8 cellular contexts compared by ENCODE assay signal in the genomic region with DNA sequence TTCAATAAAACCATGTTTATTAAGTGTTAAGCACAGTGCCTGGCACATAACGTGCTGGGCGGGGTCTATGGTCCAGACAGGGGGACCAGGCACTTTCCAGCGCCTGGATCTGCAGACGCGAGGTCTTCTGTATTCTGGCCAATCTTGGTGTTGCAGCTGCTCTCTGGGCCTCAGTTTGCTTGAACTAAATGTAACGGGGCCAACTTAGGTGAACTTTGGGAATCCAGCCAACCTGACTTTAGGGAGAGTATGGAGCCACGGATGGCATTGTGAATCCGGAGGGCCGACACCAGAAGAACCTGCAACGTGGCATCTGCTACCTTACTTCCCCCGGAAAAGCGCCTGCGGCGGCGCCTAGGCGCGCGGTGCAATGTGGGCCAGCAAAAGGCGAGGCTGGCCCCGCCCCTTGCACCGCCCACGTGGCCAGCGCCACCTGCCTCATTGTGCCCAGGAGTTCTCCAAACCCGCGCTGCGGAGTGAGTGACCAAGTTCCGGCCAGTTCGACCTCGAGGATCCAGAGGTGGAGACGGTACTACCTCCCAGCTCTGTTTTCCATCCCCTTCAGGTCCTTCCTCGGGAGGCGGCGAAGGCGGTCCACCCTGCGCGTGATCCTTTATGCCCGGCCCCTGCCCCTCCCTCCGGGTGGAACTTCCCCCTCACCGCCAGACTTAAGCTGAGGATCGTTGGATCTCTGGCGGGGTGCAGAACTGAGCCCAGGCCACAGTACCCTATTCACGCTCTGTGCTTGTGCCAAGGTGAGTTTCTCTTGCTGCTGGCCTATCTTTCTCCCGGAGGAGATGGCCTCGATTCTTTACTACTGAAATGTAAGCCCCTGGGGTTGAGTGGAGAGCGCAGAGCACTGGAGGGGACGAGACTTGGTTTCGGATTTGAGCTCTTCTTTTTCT. TPM values are rescaled to one million over a fixed set of nuclear protein-coding genes. Genes with fewer than 3 reads are reported as not detected.
A peak's percentile ranks its signal among the peaks of the same experiment; 100 is the strongest.
DNase-seq lines count a peak whose midpoint lies in the region; ATAC-seq, FAIRE-seq and TF ChIP-seq lines count a peak whose summit lies in the region.

A gene (plus strand): TSS at position 426 of the 905 bp plus-strand sequence. CDS start 10,969 bp downstream, outside the sequence.

- CTCF ChIA-PET in HepG2 (lab: Yijun Ruan, JAX; ENCODE audit: low intra/inter-chr PET ratio, low total read pairs) = no interaction called here

- H3K4me3 ChIP-seq in HepG2 (replicated peaks in 1 of 3; ENCODE audit: insufficient read depth in 1 of 3, low read depth in 2 of 3, low read length in 3 of 3) = peak within 1 kb of the TSS; percentile 75 to 87 (median 82)

- H3K36me3 ChIP-seq in HepG2 (replicated peaks in 1 of 2; ENCODE audit: control insufficient read depth in 1 of 2, insufficient read depth in 2 of 2, low read length in 2 of 2) = peaks cover 1 to 6% of the 10 kb centered on the region in 2 experiments; a peak in 3 of 5 replicates

- H3K4me2 ChIP-seq in HepG2 (ENCODE audit: low read depth, low read length) = peak within 1 kb of the TSS; percentile 94

- peaks cover 48% of the 10 kb centered on the region for H3K4me1 ChIP-seq in HepG2 (ENCODE audit: insufficient read depth, low read length)

- ATAC-seq in GM19395 (IDR thresholded peaks at IDR 0.05; ENCODE audit: unreplicated experiment) (peak; percentile 88), HG03558 (IDR thresholded peaks at IDR 0.05; ENCODE audit: extremely low read depth, unreplicated experiment) (peak; percentile 45), HepG2 (peak; percentile 91)

- BruUV-seq in HepG2 (replicated peaks; lab: Mats Ljungman, UMichigan) = TSS peak; percentile 99

- in situ Hi-C loops in HepG2 (cut with HindIII; ENCODE audit: extremely low pct_ligation_motif_present, low pct_unique_long_range_greater_than_20kb) = no loop called here

- peak; percentile 54 for TF ChIP-seq RAD21 in HepG2 (CRISPR knock-in tag; IDR thresholded peaks at IDR 0.05)

- no peaks in the 10 kb centered on the region for H4K20me1 ChIP-seq in HepG2 (ENCODE audit: insufficient read depth, low read length)

- no peak within 1 kb of the TSS for H2AFZ ChIP-seq in HepG2 (ENCODE audit: low read length)

- no peak; a peak in 1 of 4 replicates for TF ChIP-seq EP300 in HepG2 (IDR thresholded peaks at IDR 0.05; ENCODE audit: low read depth in 2 of 2, low read length in 2 of 2)
- TF ChIP-seq EP300 in HepG2 (CRISPR knock-in tag; IDR thresholded peaks at IDR 0.05; ENCODE audit: borderline replicate concordance) = no peak

- peak within 1 kb of the TSS; percentile 97 to 100 for H3K4me3 Mint-ChIP-seq in CD14-positive monocyte

- peak; percentile 93 to 97 for TF ChIP-seq POLR2A in HepG2 (IDR thresholded peaks at IDR 0.05; ENCODE audit: insufficient read depth in 1 of 2, low read depth in 2 of 2, low read length in 2 of 2)

- peak within 1 kb of the TSS; percentile 88 for H3K9ac ChIP-seq in HepG2 (ENCODE audit: insufficient read depth, low read depth, low read length)

- H3K27me3 Mint-ChIP-seq in CD14-positive monocyte (ENCODE audit: low read depth in 3 of 3) = peaks cover 3 to 8% (median 6%) of the 10 kb centered on the region in 3 donors

- no peaks in the 10 kb centered on the region for H3K9me3 ChIP-seq in HepG2 (ENCODE audit: low read length)

- peak; percentile 77 for DNase-seq in CD14-positive monocyte (ENCODE audit: low spot score)
- peak; percentile 75 for DNase-seq in NCI-H748 treated with DMSO at 0.1 percent for 48 hours (lab: John Stamatoyannopoulos, UW)
- DNase-seq in activated CD4-positive, alpha-beta T cell treated with anti-CD3 and anti-CD28 coated beads, Interleukin-2, amount 50 U/mL, for 24 hours (ENCODE audit: low read depth in 1 of 2, low spot score in 1 of 2) = peak; percentile 78 to 87
- DNase-seq in dermis blood vessel endothelial cell = peak; percentile 88
- peak; percentile 87 for DNase-seq in HepG2 (ENCODE audit: low spot score)
- DNase-seq in stimulated activated CD4-positive, alpha-beta T cell treated with anti-CD3 and anti-CD28 coated beads, Interleukin-4, amount 100 ng/mL, for 1 hour = peak; percentile 90

- H3K27me3 ChIP-seq in HepG2 (ENCODE audit: control insufficient read depth in 1 of 2, insufficient read depth in 2 of 2, low read length in 2 of 2) = no peaks in the 10 kb centered on the region; a peak in 1 of 5 replicates

- H3K27ac Mint-ChIP-seq in CD14-positive monocyte = peak within 1 kb of the TSS; percentile 94 to 99 (median 98)

- peaks cover 10 to 25% of the 10 kb centered on the region in 2 donors for H3K36me3 Mint-ChIP-seq in CD14-positive monocyte

- FAIRE-seq in HepG2 (lab: Jason Lieb, UNC) = peak; percentile 85

- peak within 1 kb of the TSS; percentile 92 for H3K27ac ChIP-seq in HepG2 (ENCODE audit: extremely low read length, insufficient read depth, low read length)

- peaks cover 22% of the 10 kb centered on the region for H3K4me1 Mint-ChIP-seq in CD14-positive monocyte

- 3% methylated on average over 27 of the region's 47 CpGs for WGBS in HepG2 (ENCODE audit: low lambda C conversion rate)

- TF ChIP-seq CTCF in CD14-positive monocyte (IDR thresholded peaks at IDR 0.05) = no peak
- TF ChIP-seq CTCF in HepG2 (CRISPR knock-in tag; IDR thresholded peaks at IDR 0.05) = peak; percentile 38; the same call in 1 of the 2 replicates

- peaks cover 32% of the 10 kb centered on the region for H3K79me2 ChIP-seq in HepG2 (ENCODE audit: insufficient read depth, low read length)

- POLR2A ChIA-PET in HepG2 (lab: Yijun Ruan, JAX) = interaction anchor here (0.7 to 29.7 kb wide), 18 partner anchors 8 to 775 kb away, joined by 3 to 690 read pairs (median 6); a partner anchor contains a TSS

- intact Hi-C loops in CD14-positive monocyte (cut with micrococcal nuclease) = loop anchor here in 1 of 2 donors (1.0 to 2.0 kb wide), 2 partner anchors 20 to 30 kb away; no protein-coding TSS in a partner anchor
- intact Hi-C loops in HepG2 (cut with micrococcal nuclease; ENCODE audit: unreplicated experiment) = loop anchor here (2.0 kb wide), 2 partner anchors 20 to 34 kb away; a partner anchor contains a TSS

- no peaks in the 10 kb centered on the region for H3K9me3 Mint-ChIP-seq in CD14-positive monocyte

TF ChIP-seq in HepG2, 621 proteins besides CTCF, POLR2A, EP300 and RAD21 (continues in another document):
- TF ChIP-seq ZNF556 (CRISPR knock-in tag; IDR thresholded peaks at IDR 0.05; ENCODE audit: borderline replicate concordance) (peak; percentile 82; the same call in 1 of the 2 replicates), ZNF296 (CRISPR knock-in tag; conservative IDR thresholded peaks at IDR 0.05) (peak; percentile 63; the same call in 1 of the 2 replicates), ASH2L (IDR thresholded peaks at IDR 0.05; ENCODE audit: insufficient read length, low read depth, low read length) (peak; percentile 68), HNRNPH1 (optimal IDR thresholded peaks at IDR 0.05; ENCODE audit: low read depth, low read length) (no peak), RXRB (CRISPR knock-in tag; IDR thresholded peaks at IDR 0.05; ENCODE audit: borderline replicate concordance) (peak; percentile 36), SETDB1 (CRISPR knock-in tag; IDR thresholded peaks at IDR 0.05; ENCODE audit: borderline replicate concordance) (0 out of 2 replicates have a peak, but pooled peaks have one; percentile 50), ZMYM2 (CRISPR knock-in tag; IDR thresholded peaks at IDR 0.05) (no peak)
- TF ChIP-seq, protein P1, sequence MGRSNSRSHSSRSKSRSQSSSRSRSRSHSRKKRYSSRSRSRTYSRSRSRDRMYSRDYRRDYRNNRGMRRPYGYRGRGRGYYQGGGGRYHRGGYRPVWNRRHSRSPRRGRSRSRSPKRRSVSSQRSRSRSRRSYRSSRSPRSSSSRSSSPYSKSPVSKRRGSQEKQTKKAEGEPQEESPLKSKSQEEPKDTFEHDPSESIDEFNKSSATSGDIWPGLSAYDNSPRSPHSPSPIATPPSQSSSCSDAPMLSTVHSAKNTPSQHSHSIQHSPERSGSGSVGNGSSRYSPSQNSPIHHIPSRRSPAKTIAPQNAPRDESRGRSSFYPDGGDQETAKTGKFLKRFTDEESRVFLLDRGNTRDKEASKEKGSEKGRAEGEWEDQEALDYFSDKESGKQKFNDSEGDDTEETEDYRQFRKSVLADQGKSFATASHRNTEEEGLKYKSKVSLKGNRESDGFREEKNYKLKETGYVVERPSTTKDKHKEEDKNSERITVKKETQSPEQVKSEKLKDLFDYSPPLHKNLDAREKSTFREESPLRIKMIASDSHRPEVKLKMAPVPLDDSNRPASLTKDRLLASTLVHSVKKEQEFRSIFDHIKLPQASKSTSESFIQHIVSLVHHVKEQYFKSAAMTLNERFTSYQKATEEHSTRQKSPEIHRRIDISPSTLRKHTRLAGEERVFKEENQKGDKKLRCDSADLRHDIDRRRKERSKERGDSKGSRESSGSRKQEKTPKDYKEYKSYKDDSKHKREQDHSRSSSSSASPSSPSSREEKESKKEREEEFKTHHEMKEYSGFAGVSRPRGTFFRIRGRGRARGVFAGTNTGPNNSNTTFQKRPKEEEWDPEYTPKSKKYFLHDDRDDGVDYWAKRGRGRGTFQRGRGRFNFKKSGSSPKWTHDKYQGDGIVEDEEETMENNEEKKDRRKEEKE (IDR thresholded peaks at IDR 0.05) = no peak

RNA-seq across cellular contexts. Expression of the gene that starts here (rescaled TPM):
- 100 to 1,000 TPM; 219 to 245 TPM for polyA plus RNA-seq in CD14-positive monocyte
- total RNA-seq in dermis blood vessel endothelial cell = 141 and 232 TPM in 2 replicates
- 217 and 233 TPM in 2 replicates for total RNA-seq in HepG2 (2016; rRNA removed; fragmentation: Illumina TruSeq; extraction: Trizol)
- 83.2 and 92.8 TPM in 2 replicates for total RNA-seq in HepG2 (2016; cell fraction: cytosol; rRNA removed; fragmentation: Illumina TruSeq; extraction: Trizol; ENCODE audit: low read depth)
- total RNA-seq in HepG2 (2016; cell fraction: insoluble cytoplasmic fraction; rRNA removed; fragmentation: Illumina TruSeq; extraction: Trizol) = 217 and 238 TPM in 2 replicates
- total RNA-seq in HepG2 (2016; cell fraction: membrane; rRNA removed; fragmentation: Illumina TruSeq; extraction: Trizol) = 122 and 152 TPM in 2 replicates
- 126 and 130 TPM in 2 replicates for total RNA-seq in HepG2 (2016; cell fraction: nucleus; rRNA removed; fragmentation: Illumina TruSeq; extraction: Trizol)
- 181 and 188 TPM in 2 replicates for polyA plus RNA-seq in HepG2 (2011; rRNA removed)
- polyA plus RNA-seq in HepG2 (2011; cell fraction: cytosol; rRNA removed) = 171 and 206 TPM in 2 replicates
- 120 and 146 TPM in 2 replicates for polyA plus RNA-seq in HepG2 (2011; cell fraction: nucleus; rRNA removed)
- polyA plus RNA-seq in HepG2 (2012) = 115 TPM in 2 replicates
- polyA plus RNA-seq in HepG2 (2016; cell fraction: cytosol; fragmentation: Illumina TruSeq; extraction: Trizol; ENCODE audit: low read depth) = 68.5 and 93.5 TPM in 2 replicates
- polyA plus RNA-seq in HepG2 (2016; cell fraction: insoluble cytoplasmic fraction; fragmentation: Illumina TruSeq; extraction: Trizol; ENCODE audit: low read depth) = 208 and 214 TPM in 2 replicates
- polyA plus RNA-seq in HepG2 (2016; cell fraction: membrane; fragmentation: Illumina TruSeq; extraction: Trizol; ENCODE audit: low read depth) = 89.6 and 126 TPM in 2 replicates
- polyA plus RNA-seq in HepG2 (2016; cell fraction: nucleus; fragmentation: Illumina TruSeq; extraction: Trizol; ENCODE audit: insufficient read depth, low read depth) = 233 and 234 TPM in 2 replicates
- polyA minus RNA-seq in HepG2 (2011; rRNA and poly(A)+ RNA removed; ENCODE audit: low replicate concordance) = 185 and 208 TPM in 2 replicates
- polyA minus RNA-seq in HepG2 (2011; cell fraction: cytosol; rRNA and poly(A)+ RNA removed) = 70.5 and 79.0 TPM in 2 replicates
- 93.6 and 111 TPM in 2 replicates for polyA minus RNA-seq in HepG2 (2011; cell fraction: nucleus; rRNA and poly(A)+ RNA removed)

Comparison
In these comparisons a context has a peak if more than half of its experiments do, and no peak if none do; other contexts are left out.
1. Peak in every context shown above with its lines: DNase-seq, ATAC-seq, H3K4me3 ChIP-seq and H3K27ac ChIP-seq.